16 cellular contexts compared by ENCODE assay signal in genomic region chr3:10614160-10614559, GRCh38.
"Had no signal": no experiment of that assay in that cellular context is flagged by ENCODE, and none has a peak within 500 bp of the region (broad histone marks: within the 10 kb centered on the region; RNA-seq: fewer than 3 reads in every experiment).

No MANE protein-coding gene starts in this region.

- ATAC-seq: activated CD8-positive, alpha-beta T cell treated with anti-CD3 and anti-CD28 coated beads for 36 hours; body of pancreas; left ventricle myocardium superior; mucosa of descending colon had no signal

- H3K27ac ChIP-seq: body of pancreas, dorsolateral prefrontal cortex had no signal

- H3K4me3 ChIP-seq: body of pancreas, dorsolateral prefrontal cortex, mucosa of descending colon had no signal

- DNase-seq: activated B cell treated with CpG ODN at 0.5 μM for 24 hours; activated CD4-positive, alpha-beta T cell treated with anti-CD3 and anti-CD28 coated beads for 48 hours; activated CD8-positive, alpha-beta T cell treated with anti-CD3 and anti-CD28 coated beads for 36 hours; activated naive CD4-positive, alpha-beta T cell treated with anti-CD3 and anti-CD28 coated beads for 36 hours; activated T-cell treated with anti-CD3 and anti-CD28 coated beads, Interleukin-2, amount 50 U/mL, for 24 hours; body of pancreas; caudate nucleus; dorsolateral prefrontal cortex; immature natural killer cell; kidney glomerular epithelial cell; left ventricle myocardium superior; mucosa of descending colon; naive B cell; stimulated activated CD4-positive, alpha-beta T cell treated with anti-CD3 and anti-CD28 coated beads, Interleukin-1b, Interleukin-23, amount 100 ng/mL, for 48 hours; stimulated activated CD8-positive, alpha-beta memory T cell treated with anti-CD3 and anti-CD28 coated beads, Interleukin-4, amount 100 ng/mL, for 48 hours; stimulated activated naive CD4-positive, alpha-beta T cell had no signal

- H3K4me1 ChIP-seq: body of pancreas had no signal

- H3K27me3 ChIP-seq: body of pancreas had no signal
